Comparison of ENCODE assay signal across 19 cellular contexts in the genomic region with DNA sequence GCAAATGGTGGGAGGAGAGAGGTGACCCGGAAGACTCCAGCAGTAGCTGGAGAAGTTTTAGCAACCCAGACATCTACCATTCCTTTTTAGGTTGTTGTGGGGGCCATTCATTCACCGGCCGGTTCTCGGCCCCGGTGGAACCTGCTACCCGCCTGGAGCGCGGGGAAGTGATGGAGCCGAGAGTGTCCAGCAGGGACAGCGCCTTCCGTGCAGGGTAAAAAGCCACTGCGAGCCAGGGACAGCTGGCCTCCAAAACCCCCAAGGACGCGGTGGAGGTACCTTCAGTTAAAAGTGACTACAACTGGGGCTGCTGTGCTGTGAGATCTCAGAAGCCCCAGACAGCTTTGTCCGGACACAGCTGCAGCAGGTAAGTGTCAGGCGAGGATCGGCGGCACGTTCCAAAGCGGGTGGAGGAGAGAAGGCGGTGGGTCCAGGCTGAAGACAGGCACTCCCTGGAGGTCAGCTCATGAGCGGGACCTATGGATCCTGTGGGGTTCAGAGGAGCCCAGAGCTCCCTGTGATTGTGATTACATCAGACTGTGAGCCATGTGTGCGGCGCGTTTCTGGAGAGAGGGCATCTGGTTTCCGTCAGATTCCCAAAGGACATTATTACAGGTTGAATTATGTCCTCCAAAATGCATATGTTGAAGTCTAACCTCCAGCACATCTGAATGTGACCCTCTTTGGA.
A peak's percentile ranks its signal among the peaks of the same experiment; 100 is the strongest.
DNase-seq lines count a peak whose midpoint lies in the region; TF ChIP-seq lines count a peak whose summit lies in the region.
"Had no signal": no experiment of that assay in that cellular context is flagged by ENCODE, and none has a peak within 500 bp of the region (broad histone marks: within the 10 kb centered on the region; RNA-seq: fewer than 3 reads in every experiment).

No MANE protein-coding gene starts in this region.

- CTCF ChIA-PET in RWPE1 (lab: Yijun Ruan, JAX): interaction anchor here (0.6 kb wide), 1 partner anchor 1458 kb away, joined by 5 read pairs; no protein-coding TSS in a partner anchor

- POLR2A ChIA-PET in RWPE1 (lab: Yijun Ruan, JAX; ENCODE audit: low non-redundant PET): no interaction called here

- H3K9me3 ChIP-seq in DOHH2 (ENCODE audit: control insufficient read depth, insufficient read depth, low read length) (no peaks in the 10 kb centered on the region), neural progenitor cell (ENCODE audit: low read depth) (no peaks in the 10 kb centered on the region)
- H3K9me3 ChIP-seq: MG63 had no signal

- no peak overlapping the region for H2AFZ ChIP-seq in neural progenitor cell (replicated peaks)

- H3K9me3 Mint-ChIP-seq in glutamatergic neuron (ENCODE audit: unreplicated experiment): peaks cover 20% of the 10 kb centered on the region
- H3K9me3 Mint-ChIP-seq in neural progenitor cell: peaks cover 3% of the 10 kb centered on the region
- H3K9me3 Mint-ChIP-seq: T-cell had no signal

- H3K4me3 Mint-ChIP-seq in glutamatergic neuron (ENCODE audit: unreplicated experiment): peak overlapping the region; percentile 77
- no peak overlapping the region for H3K4me3 Mint-ChIP-seq in neural progenitor cell
- H3K4me3 Mint-ChIP-seq: T-cell had no signal

- H3K9ac ChIP-seq in neural progenitor cell: no peak overlapping the region

- peak overlapping the region; percentile 52 for H3K4me2 ChIP-seq in DOHH2 (ENCODE audit: low read length)
- H3K4me2 ChIP-seq in neural progenitor cell: no peak overlapping the region

- H3K36me3 Mint-ChIP-seq in glutamatergic neuron (ENCODE audit: unreplicated experiment) (peaks cover 9% of the 10 kb centered on the region), neural progenitor cell (no peaks in the 10 kb centered on the region)
- H3K36me3 Mint-ChIP-seq: T-cell had no signal

- H3K4me1 Mint-ChIP-seq in glutamatergic neuron (ENCODE audit: low read depth, unreplicated experiment): peaks cover 57% of the 10 kb centered on the region
- H3K4me1 Mint-ChIP-seq in neural progenitor cell: peaks cover 37% of the 10 kb centered on the region

- peak overlapping the region; percentile 64 for H3K4me3 ChIP-seq in DOHH2 (ENCODE audit: low read length)
- H3K4me3 ChIP-seq in neural progenitor cell: no peak overlapping the region
- no peak overlapping the region for H3K4me3 ChIP-seq in coronary artery
- H3K4me3 ChIP-seq: MG63 had no signal

- H3K4me1 ChIP-seq in DOHH2 (ENCODE audit: control insufficient read depth, low read length): peaks cover 43% of the 10 kb centered on the region
- H3K4me1 ChIP-seq in neural progenitor cell: peaks cover 16% of the 10 kb centered on the region

- DNase-seq in NCI-H2171 treated with DMSO at 0.1 percent for 48 hours (lab: John Stamatoyannopoulos, UW): peak; percentile 62
- DNase-seq in glutamatergic neuron: no peak
- DNase-seq in posterior vena cava (ENCODE audit: low spot score): peak; percentile 69
- no peak for DNase-seq in neural progenitor cell (ENCODE audit: low spot score)
- DNase-seq in coronary artery (ENCODE audit: low spot score): no peak
- no peak for DNase-seq in NCI-H82 (lab: John Stamatoyannopoulos, UW)
- no peak for DNase-seq in RWPE1 (ENCODE audit: low spot score)
- DNase-seq: DND-41; GF-D8; GOT3; Karpas-422; MG63; NCI-H1092 treated with DMSO at 0.1 percent for 48 hours; NCI-H1694 treated with DMSO at 0.1 percent for 48 hours; NCI-H69; NK-92 treated with Interleukin-12 subunit alpha and Interleukin-12 subunit beta, amount 100 ng/mL, for 24 hours; PC-3; T-cell had no signal

- H3K36me3 ChIP-seq in DOHH2 (ENCODE audit: control insufficient read depth, low read length): no peaks in the 10 kb centered on the region
- no peaks in the 10 kb centered on the region for H3K36me3 ChIP-seq in neural progenitor cell
- H3K36me3 ChIP-seq: MG63 had no signal

- H3K79me2 ChIP-seq in DOHH2 (ENCODE audit: control insufficient read depth, low read length) (no peaks in the 10 kb centered on the region), neural progenitor cell (ENCODE audit: low read depth) (no peaks in the 10 kb centered on the region)

- intact Hi-C loops in posterior vena cava (cut with DNase I): no loop called here

- peaks cover 13% of the 10 kb centered on the region for H3K27me3 ChIP-seq in DOHH2 (ENCODE audit: control insufficient read depth, low read length)
- no peaks in the 10 kb centered on the region for H3K27me3 ChIP-seq in neural progenitor cell

- H3F3A ChIP-seq in DOHH2 (ENCODE audit: control insufficient read depth, insufficient read depth) (no peaks in the 10 kb centered on the region), neural progenitor cell (ENCODE audit: low read depth) (no peaks in the 10 kb centered on the region)

- H4K20me1 ChIP-seq in DOHH2 (ENCODE audit: control insufficient read depth, insufficient read depth, low read depth, low read length) (no peaks in the 10 kb centered on the region), neural progenitor cell (ENCODE audit: low read depth) (no peaks in the 10 kb centered on the region)

- peaks cover 20% of the 10 kb centered on the region for H3K27me3 Mint-ChIP-seq in glutamatergic neuron (ENCODE audit: unreplicated experiment)
- H3K27me3 Mint-ChIP-seq in neural progenitor cell (ENCODE audit: insufficient read depth, low read depth): peaks cover 4% of the 10 kb centered on the region

- H3K27ac Mint-ChIP-seq in glutamatergic neuron (ENCODE audit: unreplicated experiment) (peak overlapping the region; percentile 92), neural progenitor cell (no peak overlapping the region)
- H3K27ac Mint-ChIP-seq: T-cell had no signal

- H3K27ac ChIP-seq in DOHH2 (ENCODE audit: low read depth, low read length) (peak overlapping the region; percentile 45; the same call in 1 of the 2 replicates), neural progenitor cell (no peak overlapping the region), coronary artery (no peak overlapping the region), RWPE1 (no peak overlapping the region)

- H3K9me2 ChIP-seq in DOHH2 (replicated peaks; ENCODE audit: control insufficient read depth, low read length): no peaks in the 10 kb centered on the region

- TF ChIP-seq CTCF in DOHH2 (IDR thresholded peaks at IDR 0.05; ENCODE audit: low read depth, low read length, poor library complexity, severe bottlenecking) (no peak), glutamatergic neuron (IDR thresholded peaks at IDR 0.05; ENCODE audit: partially characterized antibody, unreplicated experiment) (no peak), neural progenitor cell (IDR thresholded peaks at IDR 0.05) (no peak), coronary artery (IDR thresholded peaks at IDR 0.05) (no peak), RWPE1 (conservative IDR thresholded peaks at IDR 0.05; ENCODE audit: low read depth) (no peak)

Comparison
In these comparisons a context has a peak if more than half of its experiments do, and no peak if none do; other contexts are left out.
1. DNase-seq: peak in NCI-H2171 treated with DMSO at 0.1 percent for 48 hours (single experiment) and posterior vena cava (single experiment); none in glutamatergic neuron (single experiment), neural progenitor cell (single experiment), coronary artery (single experiment), NCI-H82 (single experiment) and RWPE1 (single experiment).